In genomic region chr10:47087667-47088066, GRCh38 we compare ENCODE assay signal across 14 cellular contexts.
"Had no signal": no experiment of that assay in that cellular context is flagged by ENCODE, and none has a peak within 500 bp of the region (broad histone marks: within the 10 kb centered on the region; RNA-seq: fewer than 3 reads in every experiment).

No MANE protein-coding gene starts in this region.

- H3K9me3 Mint-ChIP-seq: activated CD4-positive, alpha-beta memory T cell treated with anti-CD3 and anti-CD28 coated beads for 36 hours; activated T-helper 1 cell treated with anti-CD3 and anti-CD28 coated beads, Interleukin-12 subunit alpha, Interleukin-12 subunit beta, Interleukin-2, Interleukin-4 antibody, amounts not matched to agents 30 ng/mL and 10 ng/mL and 1 ng/mL, durations not matched to agents 14 hours and 24 hours and 36 hours; central memory CD8-positive, alpha-beta T cell; dendritic cell treated with granulocyte-macrophage colony-stimulating factor and Interleukin-4, amounts not matched to agents 40 ng/mL and 50 ng/mL, for 4 days had no signal

- H3K9me3 ChIP-seq: lower lobe of right lung had no signal

- H3K27ac ChIP-seq: lower lobe of right lung, skin epidermis, VCaP had no signal

- H3K4me3 ChIP-seq: lower lobe of right lung, skin epidermis had no signal

- H3K36me3 ChIP-seq: lower lobe of right lung had no signal

- DNase-seq: activated CD4-positive, alpha-beta memory T cell treated with anti-CD3 and anti-CD28 coated beads for 36 hours; activated CD8-positive, alpha-beta memory T cell treated with anti-CD3 and anti-CD28 coated beads, Interleukin-2, amount 50 U/mL, for 4 hours; activated naive CD4-positive, alpha-beta T cell; erythroblast; lower lobe of right lung; midbrain; posterior cingulate gyrus; T-helper 1 cell; trophoblast cell had no signal

- H3K4me3 Mint-ChIP-seq: activated CD4-positive, alpha-beta memory T cell treated with anti-CD3 and anti-CD28 coated beads for 36 hours; activated T-helper 1 cell treated with anti-CD3 and anti-CD28 coated beads, Interleukin-12 subunit alpha, Interleukin-12 subunit beta, Interleukin-2, Interleukin-4 antibody, amounts not matched to agents 30 ng/mL and 10 ng/mL and 1 ng/mL, durations not matched to agents 14 hours and 24 hours and 36 hours; central memory CD8-positive, alpha-beta T cell; dendritic cell treated with granulocyte-macrophage colony-stimulating factor and Interleukin-4, amounts not matched to agents 40 ng/mL and 50 ng/mL, for 4 days had no signal

- H3K27ac Mint-ChIP-seq: activated CD4-positive, alpha-beta memory T cell treated with anti-CD3 and anti-CD28 coated beads for 36 hours; activated T-helper 1 cell treated with anti-CD3 and anti-CD28 coated beads, Interleukin-12 subunit alpha, Interleukin-12 subunit beta, Interleukin-2, Interleukin-4 antibody, amounts not matched to agents 30 ng/mL and 10 ng/mL and 1 ng/mL, durations not matched to agents 14 hours and 24 hours and 36 hours; dendritic cell treated with granulocyte-macrophage colony-stimulating factor and Interleukin-4, amounts not matched to agents 40 ng/mL and 50 ng/mL, for 4 days had no signal

- H3K4me1 Mint-ChIP-seq: central memory CD8-positive, alpha-beta T cell had no signal

- H3K36me3 Mint-ChIP-seq: activated CD4-positive, alpha-beta memory T cell treated with anti-CD3 and anti-CD28 coated beads for 36 hours had no signal

- H3K27me3 Mint-ChIP-seq: activated CD4-positive, alpha-beta memory T cell treated with anti-CD3 and anti-CD28 coated beads for 36 hours; central memory CD8-positive, alpha-beta T cell had no signal

- H3K4me1 ChIP-seq: lower lobe of right lung had no signal
